ENCODE assay signal across 13 cellular contexts in the genomic region with DNA sequence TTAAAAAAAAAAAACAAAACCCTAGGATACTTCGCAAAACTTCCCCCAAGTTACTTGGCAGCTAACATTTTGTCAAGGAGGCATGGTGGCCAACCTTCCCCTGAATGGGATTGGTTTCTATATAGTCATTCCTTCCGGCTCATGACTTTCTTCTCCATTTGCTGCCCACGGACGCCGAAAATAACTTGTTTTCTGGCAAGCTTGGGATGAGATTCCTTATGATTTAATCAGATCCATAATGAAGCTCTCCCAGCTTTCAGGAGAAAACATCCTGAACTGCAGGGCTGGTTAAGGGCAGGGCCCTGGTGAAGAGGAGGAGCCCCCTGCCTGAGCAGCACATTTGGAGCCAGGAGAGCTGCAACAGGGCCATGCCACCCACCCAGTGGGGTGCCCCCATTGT. TPM values are rescaled to one million over a fixed set of nuclear protein-coding genes. Genes with fewer than 3 reads are reported as not detected.
DNase-seq lines count a peak whose midpoint lies in the region; ATAC-seq and TF ChIP-seq lines count a peak whose summit lies in the region.
"Had no signal": no experiment of that assay in that cellular context is flagged by ENCODE, and none has a peak within 500 bp of the region (broad histone marks: within the 10 kb centered on the region; RNA-seq: fewer than 3 reads in every experiment).

No MANE protein-coding gene starts in this region.

- H3K4me1 Mint-ChIP-seq in CD4-positive, CD25-positive, alpha-beta regulatory T cell: peaks cover 33 to 81% (median 54%) of the 10 kb centered on the region in 4 donors
- peaks cover 61% of the 10 kb centered on the region for H3K4me1 Mint-ChIP-seq in activated T-helper 2 cell treated with anti-CD3 and anti-CD28 coated beads, Interferon-gamma antibody, Interleukin-2, Interleukin-4, amounts not matched to agents 10 μg/mL and 5 μg/mL and 100 μg/mL, durations not matched to agents 14 hours and 24 hours and 36 hours (ENCODE audit: low read depth)

- TF ChIP-seq CTCF in HEK293 (tag by site-specific recombination; IDR thresholded peaks at IDR 0.05) (no peak), mucosa of descending colon (IDR thresholded peaks at IDR 0.05) (no peak)

- POLR2A ChIA-PET in HEK293 (lab: Yijun Ruan, JAX): no interaction called here

- H3K9me3 Mint-ChIP-seq in CD4-positive, CD25-positive, alpha-beta regulatory T cell: no peaks in the 10 kb centered on the region
- no peaks in the 10 kb centered on the region for H3K9me3 Mint-ChIP-seq in activated T-helper 2 cell treated with anti-CD3 and anti-CD28 coated beads, Interferon-gamma antibody, Interleukin-2, Interleukin-4, amounts not matched to agents 10 μg/mL and 5 μg/mL and 100 μg/mL, durations not matched to agents 14 hours and 24 hours and 36 hours

- no peak for ATAC-seq in CD4-positive, CD25-positive, alpha-beta regulatory T cell (ENCODE audit: low read depth in 2 of 2)
- ATAC-seq in mucosa of descending colon: no peak
- ATAC-seq: heart left ventricle, left lung had no signal

- H3K4me3 Mint-ChIP-seq in CD4-positive, CD25-positive, alpha-beta regulatory T cell: peak overlapping the region in 2 of 4 donors; percentile 1 to 16
- no peak overlapping the region for H3K4me3 Mint-ChIP-seq in activated T-helper 2 cell treated with anti-CD3 and anti-CD28 coated beads, Interferon-gamma antibody, Interleukin-2, Interleukin-4, amounts not matched to agents 10 μg/mL and 5 μg/mL and 100 μg/mL, durations not matched to agents 14 hours and 24 hours and 36 hours (ENCODE audit: low read depth)

- in situ Hi-C loops in HAP-1 (cut with MboI; ENCODE audit: low sequenced_read_pairs): no loop called here

- H3K36me3 Mint-ChIP-seq in CD4-positive, CD25-positive, alpha-beta regulatory T cell: peaks cover 32% of the 10 kb centered on the region
- peaks cover 57% of the 10 kb centered on the region for H3K36me3 Mint-ChIP-seq in activated T-helper 2 cell treated with anti-CD3 and anti-CD28 coated beads, Interferon-gamma antibody, Interleukin-2, Interleukin-4, amounts not matched to agents 10 μg/mL and 5 μg/mL and 100 μg/mL, durations not matched to agents 14 hours and 24 hours and 36 hours (ENCODE audit: low read depth)

- H3K27me3 ChIP-seq in CD4-positive, CD25-positive, alpha-beta regulatory T cell (ENCODE audit: control insufficient read depth, insufficient read depth, low read length): no peaks in the 10 kb centered on the region
- H3K27me3 ChIP-seq in HAP-1 (ENCODE audit: low read depth): peaks cover 3% of the 10 kb centered on the region; the same call in 1 of the 2 replicates
- H3K27me3 ChIP-seq: left lung had no signal

- H3K27ac Mint-ChIP-seq in CD4-positive, CD25-positive, alpha-beta regulatory T cell: peak overlapping the region; percentile 7 to 26 (median 7)
- H3K27ac Mint-ChIP-seq in activated T-helper 2 cell treated with anti-CD3 and anti-CD28 coated beads, Interferon-gamma antibody, Interleukin-2, Interleukin-4, amounts not matched to agents 10 μg/mL and 5 μg/mL and 100 μg/mL, durations not matched to agents 14 hours and 24 hours and 36 hours: peak overlapping the region; percentile 8

- CTCF ChIA-PET in HEK293 (lab: Yijun Ruan, JAX): no interaction called here

- intact Hi-C loops in activated T-helper 2 cell treated with anti-CD3 and anti-CD28 coated beads, Interferon-gamma antibody, Interleukin-2, Interleukin-4, amounts not matched to agents 10 μg/mL and 5 μg/mL and 100 μg/mL, durations not matched to agents 14 hours and 24 hours and 36 hours (cut with micrococcal nuclease): no loop called here
- intact Hi-C loops in mucosa of descending colon (cut with DNase I, micrococcal nuclease): no loop called here

- H3K9me3 ChIP-seq in CD4-positive, CD25-positive, alpha-beta regulatory T cell (ENCODE audit: control insufficient read depth in 2 of 2, low read length in 2 of 2): no peaks in the 10 kb centered on the region
- H3K9me3 ChIP-seq in HEK293 (ENCODE audit: control insufficient read depth, insufficient read depth, low read depth, low read length): no peaks in the 10 kb centered on the region
- H3K9me3 ChIP-seq in mucosa of descending colon: no peaks in the 10 kb centered on the region
- H3K9me3 ChIP-seq in HAP-1: no peaks in the 10 kb centered on the region
- H3K9me3 ChIP-seq: heart left ventricle, left lung, thoracic aorta had no signal

- H3K4me3 ChIP-seq in CD4-positive, CD25-positive, alpha-beta regulatory T cell (ENCODE audit: low read depth, low read length): no peak overlapping the region
- H3K4me3 ChIP-seq in HEK293 (ENCODE audit: low read depth, low read length) (no peak overlapping the region), mucosa of descending colon (no peak overlapping the region), HAP-1 (no peak overlapping the region)
- H3K4me3 ChIP-seq: heart left ventricle, left lung, thoracic aorta had no signal

- H3K4me1 ChIP-seq in CD4-positive, CD25-positive, alpha-beta regulatory T cell (ENCODE audit: control insufficient read depth, insufficient read depth, low read length, poor library complexity, severe bottlenecking): peaks cover 40% of the 10 kb centered on the region
- H3K4me1 ChIP-seq in HEK293 (ENCODE audit: control insufficient read depth, insufficient read depth, low read length) (no peaks in the 10 kb centered on the region), mucosa of descending colon (ENCODE audit: low read depth) (no peaks in the 10 kb centered on the region), HAP-1 (peaks cover 5% of the 10 kb centered on the region)
- H3K4me1 ChIP-seq: left lung had no signal

- peaks cover 9% of the 10 kb centered on the region for H3K36me3 ChIP-seq in CD4-positive, CD25-positive, alpha-beta regulatory T cell (ENCODE audit: control insufficient read depth, insufficient read depth, low read length)
- H3K36me3 ChIP-seq in HEK293 (ENCODE audit: control insufficient read depth in 2 of 2, insufficient read depth in 1 of 2, low read length in 2 of 2): no peaks in the 10 kb centered on the region
- no peaks in the 10 kb centered on the region for H3K36me3 ChIP-seq in mucosa of descending colon (ENCODE audit: low read depth)
- H3K36me3 ChIP-seq in HAP-1 (replicated peaks): no peaks in the 10 kb centered on the region
- H3K36me3 ChIP-seq: heart left ventricle, left lung, thoracic aorta had no signal

- H3K27ac ChIP-seq in CD4-positive, CD25-positive, alpha-beta regulatory T cell (ENCODE audit: insufficient read depth, low read length, poor library complexity, severe bottlenecking): no peak overlapping the region
- no peak overlapping the region for H3K27ac ChIP-seq in HEK293 (ENCODE audit: extremely low read depth, low read depth, low read length)
- H3K27ac ChIP-seq: heart left ventricle, left lung, thoracic aorta, VCaP had no signal

- no peak for DNase-seq in CD4-positive, CD25-positive, alpha-beta regulatory T cell
- no peak for DNase-seq in activated T-helper 2 cell treated with anti-CD3 and anti-CD28 coated beads, Interferon-gamma antibody, Interleukin-2, Interleukin-4, amounts not matched to agents 10 μg/mL and 5 μg/mL and 100 μg/mL, durations not matched to agents 14 hours and 24 hours and 36 hours (ENCODE audit: low spot score)
- DNase-seq in myocyte (ENCODE audit: low read depth) (peak; percentile 32), mucosa of descending colon (no peak), HAP-1 (ENCODE audit: low spot score in 2 of 2) (no peak), cortex of kidney (lab: John Stamatoyannopoulos, UW) (no peak)
- DNase-seq: activated T-cell treated with anti-CD3 and anti-CD28 coated beads for 4 hours, heart left ventricle, left lung, small intestine had no signal

- H3K27me3 Mint-ChIP-seq in CD4-positive, CD25-positive, alpha-beta regulatory T cell: no peaks in the 10 kb centered on the region
- H3K27me3 Mint-ChIP-seq in activated T-helper 2 cell treated with anti-CD3 and anti-CD28 coated beads, Interferon-gamma antibody, Interleukin-2, Interleukin-4, amounts not matched to agents 10 μg/mL and 5 μg/mL and 100 μg/mL, durations not matched to agents 14 hours and 24 hours and 36 hours (ENCODE audit: low read depth): no peaks in the 10 kb centered on the region

TF ChIP-seq in HEK293, 187 proteins besides CTCF, POLR2A, EP300 and RAD21:
- no peak for TF ChIP-seq ZNF311 (tag by site-specific recombination; IDR thresholded peaks at IDR 0.05; ENCODE audit: borderline replicate concordance)
- peak; percentile 39; the same call in 1 of the 2 replicates for TF ChIP-seq ZIC2 (tag by site-specific recombination; IDR thresholded peaks at IDR 0.05)
- no peak for TF ChIP-seq ZNF174 (tag by site-specific recombination; IDR thresholded peaks at IDR 0.05)

RNA-seq across cellular contexts. Expression of a gene that starts 49.9 kb away (rescaled TPM):
- 84.1 TPM for total RNA-seq in CD4-positive, CD25-positive, alpha-beta regulatory T cell
- 10 to 100 TPM; 16.5 to 26.8 (median 25.0) TPM for polyA plus RNA-seq in CD4-positive, CD25-positive, alpha-beta regulatory T cell
- total RNA-seq in activated T-helper 2 cell treated with anti-CD3 and anti-CD28 coated beads, Interferon-gamma antibody, Interleukin-2, Interleukin-4, amounts not matched to agents 10 μg/mL and 5 μg/mL and 100 μg/mL, durations not matched to agents 14 hours and 24 hours and 36 hours: 109 and 111 TPM in 2 replicates
- total RNA-seq in myocyte: 0.03 TPM in 1 of 2 replicates, not detected in the other
- polyA plus RNA-seq in myocyte (2012): not detected
- total RNA-seq in mucosa of descending colon: 1 to 10 TPM; 4.4 to 5.6 (median 4.4) TPM

Comparison
In these comparisons a context has a peak if more than half of its experiments do, and no peak if none do; other contexts are left out.
1. RNA of a gene that starts 49.9 kb away (total RNA-seq): 109 to 111 TPM in activated T-helper 2 cell treated with anti-CD3 and anti-CD28 coated beads, Interferon-gamma antibody, Interleukin-2, Interleukin-4, amounts not matched to agents 10 μg/mL and 5 μg/mL and 100 μg/mL, durations not matched to agents 14 hours and 24 hours and 36 hours and 84.1 TPM in CD4-positive, CD25-positive, alpha-beta regulatory T cell (single experiment); 4.4 to 5.6 TPM in mucosa of descending colon and 0.03 TPM in myocyte; every median in the first group is over 10 times any median in the second.